Comparison of ENCODE assay signal across 9 cellular contexts in the genomic region with DNA sequence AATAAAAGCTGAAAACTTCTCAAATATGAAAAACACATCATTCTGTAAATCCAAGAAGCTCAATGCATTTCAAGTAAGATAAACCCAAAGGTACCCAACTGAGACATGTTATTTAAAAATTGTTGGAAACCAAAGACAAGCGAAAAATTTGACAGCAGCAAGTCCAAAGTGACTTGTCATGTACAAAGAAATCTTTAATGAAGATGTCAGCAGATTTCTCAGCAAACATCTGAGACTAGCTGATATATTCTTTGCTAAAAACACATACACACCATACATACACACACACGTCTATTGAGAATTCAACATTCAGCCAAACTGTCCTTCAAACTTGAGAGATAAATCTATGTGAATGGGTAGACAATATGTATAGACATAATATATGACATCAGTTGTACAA.
"Had no signal": no experiment of that assay in that cellular context is flagged by ENCODE, and none has a peak within 500 bp of the region (broad histone marks: within the 10 kb centered on the region; RNA-seq: fewer than 3 reads in every experiment).

No MANE protein-coding gene starts in this region.

- ATAC-seq: HCT116 had no signal

- H2AFZ ChIP-seq: GM23248 had no signal

- H3K27ac ChIP-seq: GM23248, HL-60, KMS-11 had no signal

- H3K9ac ChIP-seq: GM23248, KMS-11 had no signal

- DNase-seq: GM23248, GOT3, H7, HFFc6, KBM-7 had no signal

- H3K4me3 ChIP-seq: GM23248, HAP-1 had no signal

- H3K9me3 ChIP-seq: HAP-1 had no signal

- H3K4me2 ChIP-seq: KMS-11 had no signal

- H3K36me3 ChIP-seq: HAP-1 had no signal
